In genomic region chr7:66844552-66845381, GRCh38 we compare ENCODE assay signal across 8 cellular contexts.
A peak's percentile ranks its signal among the peaks of the same experiment; 100 is the strongest.
DNase-seq lines count a peak whose midpoint lies in the region; ATAC-seq and TF ChIP-seq lines count a peak whose summit lies in the region.

No MANE protein-coding gene starts in this region.

- DNase-seq in NCI-H128 (lab: John Stamatoyannopoulos, UW; ENCODE audit: unreplicated experiment) (peak; percentile 95), adipocyte (ENCODE audit: low read depth) (peak; percentile 99), cardiac septum (ENCODE audit: low spot score) (peak; percentile 98), pons (ENCODE audit: low spot score) (peak; percentile 94), upper lobe of left lung (peak; percentile 96 to 99)

- H3K9me3 ChIP-seq in SU-DHL-6 (ENCODE audit: insufficient read depth, low read length) (no peaks in the 10 kb centered on the region), adipocyte (ENCODE audit: control insufficient read depth, low read length) (no peaks in the 10 kb centered on the region), upper lobe of left lung (no peaks in the 10 kb centered on the region)

- peak in 3 of 4 donors; percentile 92 to 98 (median 94) for TF ChIP-seq POLR2A in upper lobe of left lung (IDR thresholded peaks at IDR 0.05)

- H3K27ac ChIP-seq in SU-DHL-6 (ENCODE audit: low read depth, low read length) (peak overlapping the region; percentile 33), upper lobe of left lung (peak overlapping the region; percentile 90 to 98 (median 94))

- peak overlapping the region; percentile 78 for H3K4me3 ChIP-seq in SU-DHL-6 (ENCODE audit: insufficient read depth, low read length, poor library complexity, severe bottlenecking)
- peak overlapping the region; percentile 98 for H3K4me3 ChIP-seq in adipocyte (ENCODE audit: low read length)
- peak overlapping the region; percentile 62 to 98 (median 82) for H3K4me3 ChIP-seq in upper lobe of left lung

- TF ChIP-seq CTCF in GM12872 (IDR thresholded peaks at IDR 0.05; ENCODE audit: insufficient read depth, low read depth, low read length) (peak; percentile 45; the same call in 2 of the 3 replicates), SU-DHL-6 (IDR thresholded peaks at IDR 0.05; ENCODE audit: insufficient read depth, low read length, poor library complexity, severe bottlenecking) (no peak), upper lobe of left lung (IDR thresholded peaks at IDR 0.05) (peak in 4 of 6 experiments; percentile 63 to 87 (median 80))

- no peaks in the 10 kb centered on the region for H3K27me3 ChIP-seq in SU-DHL-6 (ENCODE audit: low read length)
- H3K27me3 ChIP-seq in adipocyte (replicated peaks; ENCODE audit: control insufficient read depth, insufficient read depth, low read length) = no peaks in the 10 kb centered on the region
- no peaks in the 10 kb centered on the region for H3K27me3 ChIP-seq in upper lobe of left lung

- H3F3A ChIP-seq in SU-DHL-6 (ENCODE audit: insufficient read depth) = peaks cover 6% of the 10 kb centered on the region; the same call in 1 of the 2 replicates

- H3K36me3 ChIP-seq in SU-DHL-6 (ENCODE audit: low read length) (no peaks in the 10 kb centered on the region), adipocyte (ENCODE audit: control insufficient read depth, insufficient read depth, low read length, severe bottlenecking) (no peaks in the 10 kb centered on the region), upper lobe of left lung (no peaks in the 10 kb centered on the region)

- ATAC-seq in HG02678 (IDR thresholded peaks at IDR 0.05; ENCODE audit: unreplicated experiment) = peak; percentile 92
- peak; percentile 98 to 99 for ATAC-seq in upper lobe of left lung (ENCODE audit: low FRiP score in 2 of 2)

- H3K4me1 ChIP-seq in adipocyte (ENCODE audit: control insufficient read depth, insufficient read depth, low read length) (peaks cover 18% of the 10 kb centered on the region), upper lobe of left lung (peaks cover 9 to 19% (median 15%) of the 10 kb centered on the region in 4 donors)

- no peak for TF ChIP-seq EP300 in upper lobe of left lung (IDR thresholded peaks at IDR 0.05)

- peak overlapping the region; percentile 88 for H3K4me2 ChIP-seq in SU-DHL-6 (ENCODE audit: low read depth, low read length, poor library complexity, severe bottlenecking)

- intact Hi-C loops in cardiac septum (cut with DNase I) = loop anchor here (5.0 kb wide), 1 partner anchor 78 kb away; the partner anchor contains the start of gene TMEM248

- H2AFZ ChIP-seq in SU-DHL-6 (ENCODE audit: low read depth, low read length, severe bottlenecking) = peak overlapping the region; percentile 80

- no peaks in the 10 kb centered on the region for H4K20me1 ChIP-seq in SU-DHL-6 (ENCODE audit: low read depth, low read length)

- peaks cover 7% of the 10 kb centered on the region for H3K79me2 ChIP-seq in SU-DHL-6 (ENCODE audit: insufficient read depth, low read length)

- H3K9me2 ChIP-seq in SU-DHL-6 (replicated peaks; ENCODE audit: insufficient read depth, low read length) = no peaks in the 10 kb centered on the region

- 1% methylated on average over 15 to 32 of the region's 61 CpGs for WGBS in upper lobe of left lung, 2 donors

- H3K9ac ChIP-seq in SU-DHL-6 (ENCODE audit: low read length) = peak overlapping the region; percentile 75
- peak overlapping the region; percentile 99 for H3K9ac ChIP-seq in adipocyte (ENCODE audit: low read length)

Comparison
In these comparisons a context has a peak if more than half of its experiments do, and no peak if none do; other contexts are left out.
1. Peak in every context shown above with its lines: DNase-seq, ATAC-seq, H3K4me3 ChIP-seq and H3K27ac ChIP-seq.